1 cellular context compared by ENCODE assay signal in the genomic region with DNA sequence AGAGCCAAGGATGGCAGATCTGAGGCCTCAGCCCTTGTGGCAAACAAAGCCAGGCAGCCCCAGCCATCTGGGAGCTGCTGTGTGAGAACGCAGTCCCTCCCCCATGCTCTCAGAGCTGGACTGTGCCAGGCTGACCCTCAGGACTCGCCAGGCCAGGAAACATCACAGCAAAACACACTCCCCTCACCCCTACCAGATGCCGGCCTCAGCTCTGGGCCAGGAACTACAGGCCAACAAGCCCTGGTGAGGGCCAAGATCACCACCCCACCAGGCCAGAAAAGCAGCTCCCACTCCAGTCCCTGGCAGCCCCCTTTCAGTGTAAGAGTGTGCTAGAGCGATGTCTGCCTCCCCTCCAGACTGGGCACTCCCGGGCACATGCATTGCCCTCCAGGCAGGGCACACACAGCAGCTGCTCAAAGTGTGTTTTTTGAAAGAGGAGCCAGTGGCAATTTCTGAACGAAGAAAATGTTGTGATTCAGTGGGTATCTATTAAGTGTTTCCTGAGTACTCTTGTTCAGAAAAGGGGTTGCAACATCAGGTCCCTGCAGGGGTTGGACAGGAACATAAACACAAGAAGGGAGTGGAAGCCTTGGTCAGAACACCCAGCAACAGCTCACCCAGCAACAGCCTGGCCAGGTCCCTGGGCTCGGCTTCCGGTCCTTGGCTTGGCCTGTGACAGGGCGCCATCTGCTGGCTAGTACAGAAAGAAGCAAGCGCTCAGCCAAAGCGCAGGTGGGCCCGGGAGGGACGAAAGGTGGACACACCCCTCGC.
TF ChIP-seq lines count a peak whose summit lies in the region.

No MANE protein-coding gene starts in this region.

TF ChIP-seq in K562, 482 proteins besides CTCF, POLR2A, EP300 and RAD21 (continued from another document and continues in another):
- TF ChIP-seq POLR2H (tag; IDR thresholded peaks at IDR 0.05; ENCODE audit: low read depth) (no peak), ZNF79 (CRISPR knock-in tag; IDR thresholded peaks at IDR 0.05; ENCODE audit: low read depth) (no peak), ETV6 (IDR thresholded peaks at IDR 0.05; ENCODE audit: borderline replicate concordance in 1 of 2, low read depth in 2 of 2, low read length in 1 of 2) (no peak), ETV6 (CRISPR knock-in tag; IDR thresholded peaks at IDR 0.05; ENCODE audit: borderline replicate concordance) (no peak), TARDBP (IDR thresholded peaks at IDR 0.05) (no peak), NELFE (IDR thresholded peaks at IDR 0.05; ENCODE audit: insufficient read depth, insufficient read length) (no peak), ZC3H11A (IDR thresholded peaks at IDR 0.05; ENCODE audit: low read depth, low read length) (no peak), CEBPB (tag; IDR thresholded peaks at IDR 0.05) (peak; percentile 89), ATF1 (CRISPR knock-in tag; IDR thresholded peaks at IDR 0.05) (no peak), ATF1 (tag; IDR thresholded peaks at IDR 0.05) (peak; percentile 33; the same call in 1 of the 2 replicates), ZNF586 (CRISPR knock-in tag; conservative IDR thresholded peaks at IDR 0.05) (no peak), NCOA2 (IDR thresholded peaks at IDR 0.05; ENCODE audit: partially characterized antibody in 2 of 2) (no peak), CTBP1 (IDR thresholded peaks at IDR 0.05; ENCODE audit: borderline replicate concordance) (peak; percentile 82), MEIS2 (IDR thresholded peaks at IDR 0.05; ENCODE audit: partially characterized antibody) (no peak), ZNF133 (CRISPR knock-in tag; IDR thresholded peaks at IDR 0.05) (no peak), BRD9 (IDR thresholded peaks at IDR 0.05; ENCODE audit: low read depth, partially characterized antibody) (no peak), ARID2 (IDR thresholded peaks at IDR 0.05) (peak; percentile 86), SRSF1 (IDR thresholded peaks at IDR 0.05; ENCODE audit: low read depth, low read length) (no peak), NR3C1 (CRISPR knock-in tag; IDR thresholded peaks at IDR 0.05) (no peak), ETV5 (CRISPR knock-in tag; IDR thresholded peaks at IDR 0.05; ENCODE audit: low read depth) (peak; percentile 99), JUND (IDR thresholded peaks at IDR 0.05; ENCODE audit: borderline replicate concordance, low read depth, low read length) (peak; percentile 52; the same call in 1 of the 2 replicates), JUND (tag; IDR thresholded peaks at IDR 0.05; ENCODE audit: borderline replicate concordance, low read depth, low read length) (peak; percentile 28; the same call in 1 of the 3 replicates), HMG20B (CRISPR knock-in tag; IDR thresholded peaks at IDR 0.05) (no peak), TCF3 (CRISPR knock-in tag; IDR thresholded peaks at IDR 0.05) (no peak), ZNF583 (CRISPR knock-in tag; IDR thresholded peaks at IDR 0.05) (0 out of 2 replicates have a peak, but pooled peaks have one; percentile 10), GABPA (tag; conservative IDR thresholded peaks at IDR 0.05; ENCODE audit: low read depth) (peak; percentile 79), RBM14 (IDR thresholded peaks at IDR 0.05; ENCODE audit: borderline replicate concordance, insufficient read depth, low read depth, low read length) (no peak), BMI1 (IDR thresholded peaks at IDR 0.05; ENCODE audit: low read length) (no peak), STAG1 (CRISPR knock-in tag; IDR thresholded peaks at IDR 0.05; ENCODE audit: borderline replicate concordance) (peak; percentile 91; the same call in 1 of the 2 replicates), ZNF282 (CRISPR knock-in tag; IDR thresholded peaks at IDR 0.05) (no peak)
- TF ChIP-seq, protein P1, sequence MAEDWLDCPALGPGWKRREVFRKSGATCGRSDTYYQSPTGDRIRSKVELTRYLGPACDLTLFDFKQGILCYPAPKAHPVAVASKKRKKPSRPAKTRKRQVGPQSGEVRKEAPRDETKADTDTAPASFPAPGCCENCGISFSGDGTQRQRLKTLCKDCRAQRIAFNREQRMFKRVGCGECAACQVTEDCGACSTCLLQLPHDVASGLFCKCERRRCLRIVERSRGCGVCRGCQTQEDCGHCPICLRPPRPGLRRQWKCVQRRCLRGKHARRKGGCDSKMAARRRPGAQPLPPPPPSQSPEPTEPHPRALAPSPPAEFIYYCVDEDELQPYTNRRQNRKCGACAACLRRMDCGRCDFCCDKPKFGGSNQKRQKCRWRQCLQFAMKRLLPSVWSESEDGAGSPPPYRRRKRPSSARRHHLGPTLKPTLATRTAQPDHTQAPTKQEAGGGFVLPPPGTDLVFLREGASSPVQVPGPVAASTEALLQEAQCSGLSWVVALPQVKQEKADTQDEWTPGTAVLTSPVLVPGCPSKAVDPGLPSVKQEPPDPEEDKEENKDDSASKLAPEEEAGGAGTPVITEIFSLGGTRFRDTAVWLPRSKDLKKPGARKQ (CRISPR knock-in tag; IDR thresholded peaks at IDR 0.05), result no peak
- TF ChIP-seq, protein P2, sequence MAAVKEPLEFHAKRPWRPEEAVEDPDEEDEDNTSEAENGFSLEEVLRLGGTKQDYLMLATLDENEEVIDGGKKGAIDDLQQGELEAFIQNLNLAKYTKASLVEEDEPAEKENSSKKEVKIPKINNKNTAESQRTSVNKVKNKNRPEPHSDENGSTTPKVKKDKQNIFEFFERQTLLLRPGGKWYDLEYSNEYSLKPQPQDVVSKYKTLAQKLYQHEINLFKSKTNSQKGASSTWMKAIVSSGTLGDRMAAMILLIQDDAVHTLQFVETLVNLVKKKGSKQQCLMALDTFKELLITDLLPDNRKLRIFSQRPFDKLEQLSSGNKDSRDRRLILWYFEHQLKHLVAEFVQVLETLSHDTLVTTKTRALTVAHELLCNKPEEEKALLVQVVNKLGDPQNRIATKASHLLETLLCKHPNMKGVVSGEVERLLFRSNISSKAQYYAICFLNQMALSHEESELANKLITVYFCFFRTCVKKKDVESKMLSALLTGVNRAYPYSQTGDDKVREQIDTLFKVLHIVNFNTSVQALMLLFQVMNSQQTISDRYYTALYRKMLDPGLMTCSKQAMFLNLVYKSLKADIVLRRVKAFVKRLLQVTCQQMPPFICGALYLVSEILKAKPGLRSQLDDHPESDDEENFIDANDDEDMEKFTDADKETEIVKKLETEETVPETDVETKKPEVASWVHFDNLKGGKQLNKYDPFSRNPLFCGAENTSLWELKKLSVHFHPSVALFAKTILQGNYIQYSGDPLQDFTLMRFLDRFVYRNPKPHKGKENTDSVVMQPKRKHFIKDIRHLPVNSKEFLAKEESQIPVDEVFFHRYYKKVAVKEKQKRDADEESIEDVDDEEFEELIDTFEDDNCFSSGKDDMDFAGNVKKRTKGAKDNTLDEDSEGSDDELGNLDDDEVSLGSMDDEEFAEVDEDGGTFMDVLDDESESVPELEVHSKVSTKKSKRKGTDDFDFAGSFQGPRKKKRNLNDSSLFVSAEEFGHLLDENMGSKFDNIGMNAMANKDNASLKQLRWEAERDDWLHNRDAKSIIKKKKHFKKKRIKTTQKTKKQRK (IDR thresholded peaks at IDR 0.05; ENCODE audit: borderline replicate concordance, low read depth, low read length), result no peak
- TF ChIP-seq, protein P3, sequence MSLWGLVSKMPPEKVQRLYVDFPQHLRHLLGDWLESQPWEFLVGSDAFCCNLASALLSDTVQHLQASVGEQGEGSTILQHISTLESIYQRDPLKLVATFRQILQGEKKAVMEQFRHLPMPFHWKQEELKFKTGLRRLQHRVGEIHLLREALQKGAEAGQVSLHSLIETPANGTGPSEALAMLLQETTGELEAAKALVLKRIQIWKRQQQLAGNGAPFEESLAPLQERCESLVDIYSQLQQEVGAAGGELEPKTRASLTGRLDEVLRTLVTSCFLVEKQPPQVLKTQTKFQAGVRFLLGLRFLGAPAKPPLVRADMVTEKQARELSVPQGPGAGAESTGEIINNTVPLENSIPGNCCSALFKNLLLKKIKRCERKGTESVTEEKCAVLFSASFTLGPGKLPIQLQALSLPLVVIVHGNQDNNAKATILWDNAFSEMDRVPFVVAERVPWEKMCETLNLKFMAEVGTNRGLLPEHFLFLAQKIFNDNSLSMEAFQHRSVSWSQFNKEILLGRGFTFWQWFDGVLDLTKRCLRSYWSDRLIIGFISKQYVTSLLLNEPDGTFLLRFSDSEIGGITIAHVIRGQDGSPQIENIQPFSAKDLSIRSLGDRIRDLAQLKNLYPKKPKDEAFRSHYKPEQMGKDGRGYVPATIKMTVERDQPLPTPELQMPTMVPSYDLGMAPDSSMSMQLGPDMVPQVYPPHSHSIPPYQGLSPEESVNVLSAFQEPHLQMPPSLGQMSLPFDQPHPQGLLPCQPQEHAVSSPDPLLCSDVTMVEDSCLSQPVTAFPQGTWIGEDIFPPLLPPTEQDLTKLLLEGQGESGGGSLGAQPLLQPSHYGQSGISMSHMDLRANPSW (CRISPR knock-in tag; IDR thresholded peaks at IDR 0.05), result no peak
- TF ChIP-seq, protein P4, sequence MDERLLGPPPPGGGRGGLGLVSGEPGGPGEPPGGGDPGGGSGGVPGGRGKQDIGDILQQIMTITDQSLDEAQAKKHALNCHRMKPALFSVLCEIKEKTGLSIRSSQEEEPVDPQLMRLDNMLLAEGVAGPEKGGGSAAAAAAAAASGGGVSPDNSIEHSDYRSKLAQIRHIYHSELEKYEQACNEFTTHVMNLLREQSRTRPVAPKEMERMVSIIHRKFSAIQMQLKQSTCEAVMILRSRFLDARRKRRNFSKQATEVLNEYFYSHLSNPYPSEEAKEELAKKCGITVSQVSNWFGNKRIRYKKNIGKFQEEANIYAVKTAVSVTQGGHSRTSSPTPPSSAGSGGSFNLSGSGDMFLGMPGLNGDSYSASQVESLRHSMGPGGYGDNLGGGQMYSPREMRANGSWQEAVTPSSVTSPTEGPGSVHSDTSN (CRISPR knock-in tag; IDR thresholded peaks at IDR 0.05; ENCODE audit: low read depth), result no peak
- TF ChIP-seq, protein P4 (tag; conservative IDR thresholded peaks at IDR 0.05; ENCODE audit: low read depth), result no peak
- TF ChIP-seq, protein P5, sequence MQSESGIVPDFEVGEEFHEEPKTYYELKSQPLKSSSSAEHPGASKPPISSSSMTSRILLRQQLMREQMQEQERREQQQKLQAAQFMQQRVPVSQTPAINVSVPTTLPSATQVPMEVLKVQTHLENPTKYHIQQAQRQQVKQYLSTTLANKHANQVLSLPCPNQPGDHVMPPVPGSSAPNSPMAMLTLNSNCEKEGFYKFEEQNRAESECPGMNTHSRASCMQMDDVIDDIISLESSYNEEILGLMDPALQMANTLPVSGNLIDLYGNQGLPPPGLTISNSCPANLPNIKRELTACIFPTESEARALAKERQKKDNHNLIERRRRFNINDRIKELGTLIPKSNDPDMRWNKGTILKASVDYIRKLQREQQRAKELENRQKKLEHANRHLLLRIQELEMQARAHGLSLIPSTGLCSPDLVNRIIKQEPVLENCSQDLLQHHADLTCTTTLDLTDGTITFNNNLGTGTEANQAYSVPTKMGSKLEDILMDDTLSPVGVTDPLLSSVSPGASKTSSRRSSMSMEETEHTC (IDR thresholded peaks at IDR 0.05), result no peak
- TF ChIP-seq, protein P6, sequence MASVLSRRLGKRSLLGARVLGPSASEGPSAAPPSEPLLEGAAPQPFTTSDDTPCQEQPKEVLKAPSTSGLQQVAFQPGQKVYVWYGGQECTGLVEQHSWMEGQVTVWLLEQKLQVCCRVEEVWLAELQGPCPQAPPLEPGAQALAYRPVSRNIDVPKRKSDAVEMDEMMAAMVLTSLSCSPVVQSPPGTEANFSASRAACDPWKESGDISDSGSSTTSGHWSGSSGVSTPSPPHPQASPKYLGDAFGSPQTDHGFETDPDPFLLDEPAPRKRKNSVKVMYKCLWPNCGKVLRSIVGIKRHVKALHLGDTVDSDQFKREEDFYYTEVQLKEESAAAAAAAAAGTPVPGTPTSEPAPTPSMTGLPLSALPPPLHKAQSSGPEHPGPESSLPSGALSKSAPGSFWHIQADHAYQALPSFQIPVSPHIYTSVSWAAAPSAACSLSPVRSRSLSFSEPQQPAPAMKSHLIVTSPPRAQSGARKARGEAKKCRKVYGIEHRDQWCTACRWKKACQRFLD (CRISPR knock-in tag; IDR thresholded peaks at IDR 0.05), result no peak
- TF ChIP-seq, protein P7, sequence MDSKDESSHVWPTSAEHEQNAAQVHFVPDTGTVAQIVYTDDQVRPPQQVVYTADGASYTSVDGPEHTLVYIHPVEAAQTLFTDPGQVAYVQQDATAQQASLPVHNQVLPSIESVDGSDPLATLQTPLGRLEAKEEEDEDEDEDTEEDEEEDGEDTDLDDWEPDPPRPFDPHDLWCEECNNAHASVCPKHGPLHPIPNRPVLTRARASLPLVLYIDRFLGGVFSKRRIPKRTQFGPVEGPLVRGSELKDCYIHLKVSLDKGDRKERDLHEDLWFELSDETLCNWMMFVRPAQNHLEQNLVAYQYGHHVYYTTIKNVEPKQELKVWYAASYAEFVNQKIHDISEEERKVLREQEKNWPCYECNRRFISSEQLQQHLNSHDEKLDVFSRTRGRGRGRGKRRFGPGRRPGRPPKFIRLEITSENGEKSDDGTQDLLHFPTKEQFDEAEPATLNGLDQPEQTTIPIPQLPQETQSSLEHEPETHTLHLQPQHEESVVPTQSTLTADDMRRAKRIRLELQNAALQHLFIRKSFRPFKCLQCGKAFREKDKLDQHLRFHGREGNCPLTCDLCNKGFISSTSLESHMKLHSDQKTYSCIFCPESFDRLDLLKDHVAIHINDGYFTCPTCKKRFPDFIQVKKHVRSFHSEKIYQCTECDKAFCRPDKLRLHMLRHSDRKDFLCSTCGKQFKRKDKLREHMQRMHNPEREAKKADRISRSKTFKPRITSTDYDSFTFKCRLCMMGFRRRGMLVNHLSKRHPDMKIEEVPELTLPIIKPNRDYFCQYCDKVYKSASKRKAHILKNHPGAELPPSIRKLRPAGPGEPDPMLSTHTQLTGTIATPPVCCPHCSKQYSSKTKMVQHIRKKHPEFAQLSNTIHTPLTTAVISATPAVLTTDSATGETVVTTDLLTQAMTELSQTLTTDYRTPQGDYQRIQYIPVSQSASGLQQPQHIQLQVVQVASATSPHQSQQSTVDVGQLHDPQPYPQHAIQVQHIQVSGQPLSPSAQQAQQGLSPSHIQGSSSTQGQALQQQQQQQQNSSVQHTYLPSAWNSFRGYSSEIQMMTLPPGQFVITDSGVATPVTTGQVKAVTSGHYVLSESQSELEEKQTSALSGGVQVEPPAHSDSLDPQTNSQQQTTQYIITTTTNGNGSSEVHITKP (IDR thresholded peaks at IDR 0.05; ENCODE audit: partially characterized antibody), result no peak
- TF ChIP-seq, protein P8, sequence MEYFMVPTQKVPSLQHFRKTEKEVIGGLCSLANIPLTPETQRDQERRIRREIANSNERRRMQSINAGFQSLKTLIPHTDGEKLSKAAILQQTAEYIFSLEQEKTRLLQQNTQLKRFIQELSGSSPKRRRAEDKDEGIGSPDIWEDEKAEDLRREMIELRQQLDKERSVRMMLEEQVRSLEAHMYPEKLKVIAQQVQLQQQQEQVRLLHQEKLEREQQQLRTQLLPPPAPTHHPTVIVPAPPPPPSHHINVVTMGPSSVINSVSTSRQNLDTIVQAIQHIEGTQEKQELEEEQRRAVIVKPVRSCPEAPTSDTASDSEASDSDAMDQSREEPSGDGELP (CRISPR knock-in tag; IDR thresholded peaks at IDR 0.05; ENCODE audit: borderline replicate concordance), result peak; percentile 72; the same call in 1 of the 2 replicates
